Comparison of ENCODE assay signal across 1 cellular context in genomic region chr18:8522756-8523155, GRCh38.
TF ChIP-seq lines count a peak whose summit lies in the region.

No MANE protein-coding gene starts in this region.

TF ChIP-seq in HCT116, 20 proteins besides CTCF, POLR2A, EP300 and RAD21:
- TF ChIP-seq FOSL1 (IDR thresholded peaks at IDR 0.05; ENCODE audit: low read depth) = no peak
- TF ChIP-seq JUND (IDR thresholded peaks at IDR 0.05) = no peak
- TF ChIP-seq ATF3 (IDR thresholded peaks at IDR 0.05) = no peak
- no peak for TF ChIP-seq CBX3 (IDR thresholded peaks at IDR 0.05; ENCODE audit: low read depth)
- no peak for TF ChIP-seq TCF7L2 (IDR thresholded peaks at IDR 0.05; ENCODE audit: borderline replicate concordance, extremely low read depth, insufficient read depth, insufficient read length)
- no peak for TF ChIP-seq YY1 (IDR thresholded peaks at IDR 0.05; ENCODE audit: extremely low read depth, insufficient replicate concordance, low read depth, low read length)
- no peak for TF ChIP-seq SP1 (IDR thresholded peaks at IDR 0.05; ENCODE audit: low read depth)
- TF ChIP-seq EZH2phosphoT487 (IDR thresholded peaks at IDR 0.05; ENCODE audit: borderline replicate concordance) = no peak
- no peak for TF ChIP-seq POLR2AphosphoS5 (IDR thresholded peaks at IDR 0.05; ENCODE audit: low read depth, low read length)
- no peak for TF ChIP-seq SRF (IDR thresholded peaks at IDR 0.05; ENCODE audit: low read depth)
- no peak for TF ChIP-seq ELF1 (IDR thresholded peaks at IDR 0.05; ENCODE audit: borderline replicate concordance, low read depth)
- TF ChIP-seq ZNF274 (IDR thresholded peaks at IDR 0.05; ENCODE audit: low read depth, low read length) = no peak
- no peak for TF ChIP-seq REST (IDR thresholded peaks at IDR 0.05; ENCODE audit: low read depth)
- no peak for TF ChIP-seq EZH2 (IDR thresholded peaks at IDR 0.05)
- TF ChIP-seq ZFX (IDR thresholded peaks at IDR 0.05) = no peak
- no peak for TF ChIP-seq EGR1 (IDR thresholded peaks at IDR 0.05; ENCODE audit: low read depth)
- TF ChIP-seq CEBPB (IDR thresholded peaks at IDR 0.05; ENCODE audit: low read depth) = no peak
- no peak for TF ChIP-seq MAX (IDR thresholded peaks at IDR 0.05)
- no peak for TF ChIP-seq ZBTB33 (IDR thresholded peaks at IDR 0.05; ENCODE audit: extremely low read depth, insufficient replicate concordance, low read length)
- TF ChIP-seq SIN3A (IDR thresholded peaks at IDR 0.05; ENCODE audit: low read depth) = no peak
TF ChIP-seq in HCT116: peak in this region for 0.
